In the genomic region with DNA sequence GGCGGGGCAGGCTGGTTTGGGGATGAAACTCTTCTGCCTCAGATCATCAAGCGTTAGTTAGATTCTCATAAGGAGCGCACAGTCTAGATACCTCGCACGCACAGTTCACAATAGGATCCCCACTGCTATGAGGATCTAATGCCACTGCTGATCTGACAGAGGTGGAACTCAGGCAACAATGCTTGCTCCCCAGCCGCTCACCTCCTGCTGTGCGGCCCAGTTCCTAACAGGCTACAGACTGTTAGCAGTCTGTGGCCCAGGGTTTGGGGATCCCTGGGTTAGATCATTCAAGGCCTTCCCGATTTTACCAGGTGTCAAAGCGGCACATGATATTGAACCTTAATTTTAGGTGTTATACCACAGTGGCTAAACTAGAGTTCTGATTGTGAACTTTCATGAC, we compare ENCODE assay signal across 24 cellular contexts.
"Had no signal": no experiment of that assay in that cellular context is flagged by ENCODE, and none has a peak within 500 bp of the region (broad histone marks: within the 10 kb centered on the region; RNA-seq: fewer than 3 reads in every experiment).

No MANE protein-coding gene starts in this region.

- H3K27ac ChIP-seq: colonic mucosa, esophagus squamous epithelium, heart right ventricle, prostate gland, right atrium auricular region, sigmoid colon, thoracic aorta, tibial nerve, upper lobe of left lung had no signal

- H3K27me3 Mint-ChIP-seq: dendritic cell treated with granulocyte-macrophage colony-stimulating factor and Interleukin-4, amounts not matched to agents 40 ng/mL and 50 ng/mL, for 4 days; memory B cell had no signal

- H3K4me1 Mint-ChIP-seq: stimulated activated effector memory CD8-positive, alpha-beta T cell treated with anti-CD3 and anti-CD28 coated beads, Interleukin-12 subunit alpha, Interleukin-12 subunit beta, amount 100 ng/mL, for 72 hours had no signal

- H3K36me3 Mint-ChIP-seq: memory B cell; natural killer cell; stimulated activated effector memory CD8-positive, alpha-beta T cell treated with anti-CD3 and anti-CD28 coated beads, Interleukin-12 subunit alpha, Interleukin-12 subunit beta, amount 100 ng/mL, for 72 hours had no signal

- H3K4me3 ChIP-seq: colonic mucosa, esophagus squamous epithelium, heart right ventricle, lung, prostate gland, right atrium auricular region, sigmoid colon, thoracic aorta, tibial nerve, upper lobe of left lung had no signal

- H3K4me1 ChIP-seq: colonic mucosa, esophagus squamous epithelium, prostate gland had no signal

- H3K4me3 Mint-ChIP-seq: dendritic cell treated with granulocyte-macrophage colony-stimulating factor and Interleukin-4, amounts not matched to agents 40 ng/mL and 50 ng/mL, for 4 days; memory B cell; natural killer cell; neural crest cell; stimulated activated effector memory CD8-positive, alpha-beta T cell treated with anti-CD3 and anti-CD28 coated beads, Interleukin-12 subunit alpha, Interleukin-12 subunit beta, amount 100 ng/mL, for 72 hours had no signal

- H3K36me3 ChIP-seq: colonic mucosa, esophagus squamous epithelium, heart right ventricle, prostate gland, right atrium auricular region, sigmoid colon, thoracic aorta, tibial nerve, upper lobe of left lung had no signal

- H3K9me3 Mint-ChIP-seq: dendritic cell treated with granulocyte-macrophage colony-stimulating factor and Interleukin-4, amounts not matched to agents 40 ng/mL and 50 ng/mL, for 4 days; natural killer cell; neural crest cell had no signal

- H3K27ac Mint-ChIP-seq: dendritic cell treated with granulocyte-macrophage colony-stimulating factor and Interleukin-4, amounts not matched to agents 40 ng/mL and 50 ng/mL, for 4 days; memory B cell; natural killer cell; stimulated activated effector memory CD8-positive, alpha-beta T cell treated with anti-CD3 and anti-CD28 coated beads, Interleukin-12 subunit alpha, Interleukin-12 subunit beta, amount 100 ng/mL, for 72 hours had no signal

- H3K9me3 ChIP-seq: colonic mucosa, esophagus squamous epithelium, heart right ventricle, prostate gland, right atrium auricular region, sigmoid colon, thoracic aorta, tibial nerve, upper lobe of left lung had no signal

- ATAC-seq: natural killer cell; stimulated activated effector memory CD8-positive, alpha-beta T cell treated with anti-CD3 and anti-CD28 coated beads, Interleukin-12 subunit alpha, Interleukin-12 subunit beta, amount 100 ng/mL, for 72 hours had no signal

- DNase-seq: colonic mucosa; effector memory CD4-positive, alpha-beta T cell; erythroblast; esophagus squamous epithelium; foreskin melanocyte; glutamatergic neuron; heart right ventricle; hippocampal formation; natural killer cell; nucleus accumbens; sigmoid colon; stimulated activated CD4-positive, alpha-beta T cell treated with anti-CD3 and anti-CD28 coated beads, Interleukin-2, amount 100 ng/mL, for 24 hours; stimulated activated CD4-positive, alpha-beta T cell treated with anti-CD3 and anti-CD28 coated beads, Interleukin-4, amount 100 ng/mL, for 24 hours; stimulated activated naive CD4-positive, alpha-beta T cell treated with Interleukin-2 at 50 U/mL for 16 hours had no signal

- H3K27me3 ChIP-seq: colonic mucosa, esophagus squamous epithelium, heart right ventricle, right atrium auricular region, sigmoid colon, tibial nerve, upper lobe of left lung had no signal
